ENCODE assay signal across 33 cellular contexts in the genomic region with DNA sequence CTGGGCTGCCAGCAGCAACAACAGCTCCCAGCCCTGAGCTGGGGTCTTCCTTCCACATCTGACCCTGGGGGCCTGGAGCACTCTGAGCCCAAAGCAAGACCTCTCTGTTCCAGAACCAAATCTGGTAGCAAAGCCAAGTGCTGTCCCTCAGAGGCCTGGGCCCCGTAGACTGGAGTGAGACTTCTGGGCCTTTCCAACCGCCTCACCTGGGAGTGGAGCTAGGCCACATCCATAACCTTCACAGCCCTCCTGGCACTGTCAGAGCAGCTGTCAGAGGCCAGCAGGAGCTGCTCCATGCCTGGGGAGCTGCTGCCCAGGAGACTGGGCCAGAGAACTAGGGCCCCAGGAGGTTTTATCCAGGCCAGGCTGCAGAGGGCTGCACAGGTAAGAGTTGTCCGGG. TPM values are rescaled to one million over a fixed set of nuclear protein-coding genes. Genes with fewer than 3 reads are reported as not detected.
"Had no signal": no experiment of that assay in that cellular context is flagged by ENCODE, and none has a peak within 500 bp of the region (broad histone marks: within the 10 kb centered on the region; RNA-seq: fewer than 3 reads in every experiment).

No MANE protein-coding gene starts in this region.

- DNase-seq: activated CD4-positive, alpha-beta T cell treated with anti-CD3 and anti-CD28 coated beads, Interleukin-2, amount 10 ng/mL, durations not matched to agents 7 days and 5 days; activated CD4-positive, CD25-positive, alpha-beta regulatory T cell treated with anti-CD3 and anti-CD28 coated beads, Interleukin-2, amount 50 U/mL, for 72 hours; activated CD8-positive, alpha-beta T cell treated with anti-CD3 and anti-CD28 coated beads for 36 hours; activated gamma-delta T cell treated with Interleukin-2 at 50 U/mL for 16 hours; activated naive CD8-positive, alpha-beta T cell treated with anti-CD3 and anti-CD28 coated beads, Interleukin-2, amount 50 U/mL, for 24 hours; activated T-cell treated with anti-CD3 and anti-CD28 coated beads, Interleukin-2, amount 50 U/mL, for 4 hours; effector CD8-positive, alpha-beta T cell; heart left ventricle; hypothalamus; immature natural killer cell; kidney; left colon; mammary epithelial cell; naive B cell; occipital lobe; stimulated activated CD4-positive, alpha-beta T cell treated with anti-CD3 and anti-CD28 coated beads, Interleukin-15, amount 100 ng/mL, for 24 hours; stimulated activated CD4-positive, alpha-beta T cell treated with anti-CD3 and anti-CD28 coated beads, Interleukin-2, amount 100 ng/mL, for 24 hours; stimulated activated naive CD4-positive, alpha-beta T cell; T-helper 17 cell; T1000; trophoblast cell; uterus; WERI-Rb-1 had no signal

- ATAC-seq: activated CD8-positive, alpha-beta T cell treated with anti-CD3 and anti-CD28 coated beads for 36 hours; activated naive CD8-positive, alpha-beta T cell treated with anti-CD3 and anti-CD28 coated beads, Interleukin-2, amount 50 U/mL, for 24 hours; activated T-cell treated with anti-CD3 and anti-CD28 coated beads, Interleukin-2, amount 50 U/mL, for 4 hours; activated T-helper 17 cell treated with anti-CD3 and anti-CD28 coated beads, Interleukin-2, amount 50 U/mL, for 72 hours; T-helper 17 cell had no signal

- H3K27ac Mint-ChIP-seq: activated CD4-positive, alpha-beta T cell treated with anti-CD3 and anti-CD28 coated beads, Interleukin-2, amount 10 ng/mL, durations not matched to agents 7 days and 5 days; activated CD8-positive, alpha-beta T cell treated with anti-CD3 and anti-CD28 coated beads for 36 hours; activated naive CD4-positive, alpha-beta T cell treated with anti-CD3 and anti-CD28 coated beads, Interleukin-2, amount 50 U/mL, for 24 hours; activated naive CD8-positive, alpha-beta T cell treated with anti-CD3 and anti-CD28 coated beads, Interleukin-2, amount 50 U/mL, for 24 hours; activated T-helper 17 cell treated with anti-CD3 and anti-CD28 coated beads, Interleukin-2, amount 50 U/mL, for 72 hours; immature natural killer cell; mesothelial cell of epicardium; naive B cell; T-helper 17 cell had no signal

- H3K27ac ChIP-seq: heart left ventricle, right atrium auricular region, thoracic aorta, uterus, WERI-Rb-1 had no signal

- H3K4me1 ChIP-seq: heart left ventricle, right atrium auricular region, uterus had no signal

- H3K36me3 Mint-ChIP-seq: activated naive CD4-positive, alpha-beta T cell treated with anti-CD3 and anti-CD28 coated beads, Interleukin-2, amount 50 U/mL, for 24 hours; immature natural killer cell; mesothelial cell of epicardium; naive B cell had no signal

- H3K4me3 ChIP-seq: heart left ventricle, right atrium auricular region, thoracic aorta, uterus had no signal

- H3K9me3 ChIP-seq: heart left ventricle, right atrium auricular region, thoracic aorta, uterus had no signal

- H3K4me3 Mint-ChIP-seq: activated CD4-positive, alpha-beta T cell treated with anti-CD3 and anti-CD28 coated beads, Interleukin-2, amount 10 ng/mL, durations not matched to agents 7 days and 5 days; activated CD8-positive, alpha-beta T cell treated with anti-CD3 and anti-CD28 coated beads for 36 hours; activated naive CD4-positive, alpha-beta T cell treated with anti-CD3 and anti-CD28 coated beads, Interleukin-2, amount 50 U/mL, for 24 hours; activated naive CD8-positive, alpha-beta T cell treated with anti-CD3 and anti-CD28 coated beads, Interleukin-2, amount 50 U/mL, for 24 hours; activated T-cell treated with anti-CD3 and anti-CD28 coated beads, Interleukin-2, amount 50 U/mL, for 4 hours; activated T-helper 17 cell treated with anti-CD3 and anti-CD28 coated beads, Interleukin-2, amount 50 U/mL, for 72 hours; immature natural killer cell; mesothelial cell of epicardium; naive B cell; neural crest cell; T-helper 17 cell had no signal

- H3K36me3 ChIP-seq: heart left ventricle, right atrium auricular region, thoracic aorta, uterus, WERI-Rb-1 had no signal

- H3K4me1 Mint-ChIP-seq: activated CD4-positive, alpha-beta T cell treated with anti-CD3 and anti-CD28 coated beads, Interleukin-2, amount 10 ng/mL, durations not matched to agents 7 days and 5 days; activated naive CD4-positive, alpha-beta T cell treated with anti-CD3 and anti-CD28 coated beads, Interleukin-2, amount 50 U/mL, for 24 hours; activated T-helper 17 cell treated with anti-CD3 and anti-CD28 coated beads, Interleukin-2, amount 50 U/mL, for 72 hours; immature natural killer cell; mesothelial cell of epicardium; neural crest cell had no signal

- H3K27me3 ChIP-seq: right atrium auricular region, uterus had no signal

- H3K9me3 Mint-ChIP-seq: activated CD4-positive, alpha-beta T cell treated with anti-CD3 and anti-CD28 coated beads, Interleukin-2, amount 10 ng/mL, durations not matched to agents 7 days and 5 days; activated CD8-positive, alpha-beta T cell treated with anti-CD3 and anti-CD28 coated beads for 36 hours; activated naive CD4-positive, alpha-beta T cell treated with anti-CD3 and anti-CD28 coated beads, Interleukin-2, amount 50 U/mL, for 24 hours; activated naive CD8-positive, alpha-beta T cell treated with anti-CD3 and anti-CD28 coated beads, Interleukin-2, amount 50 U/mL, for 24 hours; activated T-cell treated with anti-CD3 and anti-CD28 coated beads, Interleukin-2, amount 50 U/mL, for 4 hours; activated T-helper 17 cell treated with anti-CD3 and anti-CD28 coated beads, Interleukin-2, amount 50 U/mL, for 72 hours; immature natural killer cell; mesothelial cell of epicardium; naive B cell; neural crest cell had no signal

- H3K27me3 Mint-ChIP-seq: activated naive CD4-positive, alpha-beta T cell treated with anti-CD3 and anti-CD28 coated beads, Interleukin-2, amount 50 U/mL, for 24 hours had no signal

RNA-seq across cellular contexts. Expression of a gene that starts 15.4 kb away (rescaled TPM):
- total RNA-seq: activated CD4-positive, alpha-beta T cell treated with anti-CD3 and anti-CD28 coated beads, Interleukin-2, amount 10 ng/mL, durations not matched to agents 7 days and 5 days; activated CD8-positive, alpha-beta T cell treated with anti-CD3 and anti-CD28 coated beads for 36 hours; activated T-cell treated with anti-CD3 and anti-CD28 coated beads, Interleukin-2, amount 50 U/mL, for 4 hours; activated T-helper 17 cell treated with anti-CD3 and anti-CD28 coated beads, Interleukin-2, amount 50 U/mL, for 72 hours; epithelial cell of proximal tubule; fibroblast of lung; fibroblast of villous mesenchyme; mammary epithelial cell; neural crest cell; occipital lobe; pulmonary artery endothelial cell; right atrium auricular region; T-helper 17 cell; thoracic aorta had no signal
- polyA plus RNA-seq: fibroblast of lung, immature natural killer cell, mammary epithelial cell had no signal
